Comparison of ENCODE assay signal across 8 cellular contexts in the genomic region with DNA sequence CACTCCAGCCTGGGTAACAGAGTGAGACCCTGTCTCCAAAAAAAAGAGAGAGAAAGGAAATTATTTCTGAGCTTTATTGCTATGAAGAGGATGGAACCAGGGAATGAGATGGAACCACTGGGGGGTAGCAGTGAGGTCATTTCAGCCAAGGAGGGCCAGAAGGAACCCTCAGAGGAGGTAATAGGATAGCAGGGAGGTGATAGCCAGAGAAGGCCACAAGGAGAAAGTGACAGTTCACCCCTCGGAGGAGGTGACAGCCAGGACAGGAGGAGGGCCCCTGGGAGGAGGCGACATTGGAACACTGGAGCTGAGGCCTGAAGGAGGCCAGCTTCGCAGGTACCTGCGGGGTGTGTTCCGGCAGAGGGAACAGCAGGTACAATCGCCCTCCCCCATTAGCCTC. TPM values are rescaled to one million over a fixed set of nuclear protein-coding genes. Genes with fewer than 3 reads are reported as not detected.
DNase-seq lines count a peak whose midpoint lies in the region; ATAC-seq and TF ChIP-seq lines count a peak whose summit lies in the region.

No MANE protein-coding gene starts in this region.

- 42 to 50% (median 45%) methylated on average over 6 of the region's 6 CpGs for WGBS in ovary, 3 donors

- H2AFZ ChIP-seq in PC-9 = 0 out of 2 replicates have a peak overlapping the region, but pooled peaks have one; percentile 71

- no peak for DNase-seq in left ventricle myocardium inferior
- DNase-seq in cardiac septum (ENCODE audit: low spot score) = no peak
- DNase-seq in PC-9 = peak; percentile 28 to 45
- no peak for DNase-seq in effector memory CD4-positive, alpha-beta T cell
- DNase-seq in ovary = no peak
- no peak for DNase-seq in DMS153 (lab: John Stamatoyannopoulos, UW)

- ATAC-seq in HG02885 (IDR thresholded peaks at IDR 0.05; ENCODE audit: poor library complexity, unreplicated experiment) = no peak
- no peak for ATAC-seq in GM19023 (IDR thresholded peaks at IDR 0.05; ENCODE audit: unreplicated experiment)

- TF ChIP-seq EP300 in ovary (IDR thresholded peaks at IDR 0.05) = no peak

- peaks cover 33% of the 10 kb centered on the region for H3K4me1 ChIP-seq in left ventricle myocardium inferior
- peaks cover 29% of the 10 kb centered on the region for H3K4me1 ChIP-seq in PC-9 (replicated peaks; ENCODE audit: insufficient read depth)
- H3K4me1 ChIP-seq in effector memory CD4-positive, alpha-beta T cell (ENCODE audit: control insufficient read depth, insufficient read depth, low read length, poor library complexity, severe bottlenecking) = peaks cover 6% of the 10 kb centered on the region
- peaks cover 6% of the 10 kb centered on the region for H3K4me1 ChIP-seq in ovary (ENCODE audit: insufficient read depth)

- H3K4me3 ChIP-seq in left ventricle myocardium inferior = peak overlapping the region; percentile 84
- peak overlapping the region; percentile 73; the same call in 1 of the 2 replicates for H3K4me3 ChIP-seq in PC-9
- peak overlapping the region; percentile 78 for H3K4me3 ChIP-seq in effector memory CD4-positive, alpha-beta T cell (ENCODE audit: insufficient read depth, low read depth, low read length, poor library complexity, severe bottlenecking)
- peak overlapping the region; percentile 79 for H3K4me3 ChIP-seq in ovary

- peak overlapping the region; percentile 78 for H3K4me2 ChIP-seq in PC-9

- TF ChIP-seq CTCF in left ventricle myocardium inferior (IDR thresholded peaks at IDR 0.05; ENCODE audit: borderline replicate concordance) (peak; percentile 22), PC-9 (conservative IDR thresholded peaks at IDR 0.05) (peak; percentile 44; the same call in 1 of the 2 replicates), ovary (IDR thresholded peaks at IDR 0.05) (no peak)

- no peaks in the 10 kb centered on the region; the same call in 1 of the 2 replicates for H3K79me2 ChIP-seq in PC-9 (ENCODE audit: low read depth)

- H3K9me2 ChIP-seq in PC-9 (ENCODE audit: insufficient read depth) = no peaks in the 10 kb centered on the region

- H3K36me3 ChIP-seq in left ventricle myocardium inferior (peaks cover 2% of the 10 kb centered on the region), PC-9 (ENCODE audit: low read depth) (no peaks in the 10 kb centered on the region), ovary (no peaks in the 10 kb centered on the region)
- H3K36me3 ChIP-seq in effector memory CD4-positive, alpha-beta T cell (ENCODE audit: control insufficient read depth, insufficient read depth, low read length) = peaks cover 8% of the 10 kb centered on the region

- H3K27ac ChIP-seq in left ventricle myocardium inferior (replicated peaks) (peak overlapping the region; percentile 82), PC-9 (no peak overlapping the region), ovary (peak overlapping the region in 1 of 2 donors; percentile 87)
- peak overlapping the region; percentile 72 for H3K27ac ChIP-seq in effector memory CD4-positive, alpha-beta T cell (ENCODE audit: insufficient read depth, low read length, poor library complexity, severe bottlenecking)

- H4K20me1 ChIP-seq in PC-9 (ENCODE audit: insufficient read depth) = no peaks in the 10 kb centered on the region

- CTCF ChIA-PET in PC-9 (lab: Charles Lee) = interaction anchor here (0.5 to 1.3 kb wide), 5 partner anchors 23 to 172 kb away, joined by 3 to 8 read pairs (median 5); no protein-coding TSS in a partner anchor

- no peaks in the 10 kb centered on the region for H3K27me3 ChIP-seq in left ventricle myocardium inferior (ENCODE audit: low read depth)
- H3K27me3 ChIP-seq in PC-9 (ENCODE audit: insufficient read depth, low read depth) = no peaks in the 10 kb centered on the region
- no peaks in the 10 kb centered on the region for H3K27me3 ChIP-seq in effector memory CD4-positive, alpha-beta T cell (replicated peaks; ENCODE audit: control insufficient read depth, insufficient read depth, low read length, poor library complexity, severe bottlenecking)
- H3K27me3 ChIP-seq in ovary = no peaks in the 10 kb centered on the region

- no peaks in the 10 kb centered on the region for H3K9me3 ChIP-seq in left ventricle myocardium inferior (replicated peaks)
- no peaks in the 10 kb centered on the region for H3K9me3 ChIP-seq in PC-9 (ENCODE audit: insufficient read depth, low read depth)
- H3K9me3 ChIP-seq in effector memory CD4-positive, alpha-beta T cell (ENCODE audit: control insufficient read depth, low read length) = no peaks in the 10 kb centered on the region
- H3K9me3 ChIP-seq in ovary = no peaks in the 10 kb centered on the region

- POLR2A ChIA-PET in PC-9 (lab: Charles Lee; ENCODE audit: unreplicated experiment) = interaction anchor here (0.6 to 0.7 kb wide), 2 partner anchors 60 to 147 kb away, joined by 3 to 9 read pairs; partner anchors contain the start of gene MPV17L2

- BruUV-seq in PC-9 (replicated peaks; lab: Mats Ljungman, UMichigan) = no TSS peak

- TF ChIP-seq POLR2A in ovary (IDR thresholded peaks at IDR 0.05) = no peak

- intact Hi-C loops in left ventricle myocardium inferior (cut with micrococcal nuclease) = no loop called here
- intact Hi-C loops in cardiac septum (cut with DNase I) = no loop called here
- intact Hi-C loops in PC-9 (cut with micrococcal nuclease; ENCODE audit: unreplicated experiment) = loop anchor here (5.0 kb wide), 1 partner anchor 147 kb away; the partner anchor contains the start of gene MPV17L2
- intact Hi-C loops in ovary (cut with DNase I) = loop anchor here in 1 of 4 donors (10.0 kb wide), 1 partner anchor 225 kb away; no protein-coding TSS in a partner anchor

- peaks cover 45% of the 10 kb centered on the region for H3F3A ChIP-seq in PC-9 (ENCODE audit: insufficient read depth, low read depth)

RNA-seq across cellular contexts. Expression of gene PGPEP1, which starts 0.7 kb away (rescaled TPM):
- 38.8 TPM for total RNA-seq in left ventricle myocardium inferior
- 45.5 TPM for total RNA-seq in cardiac septum
- 42.0 and 53.6 TPM in 2 replicates for total RNA-seq in PC-9 (2021)
- 10 to 100 TPM in 6 of 7 donors, 1 to 10 TPM in 1; 9.3 to 64.5 (median 50.3) TPM for total RNA-seq in ovary
- 10 to 100 TPM; 13.8 to 16.9 TPM for polyA plus RNA-seq in ovary

RNA-seq across cellular contexts. Expression of gene LSM4, which starts 16.8 kb away (rescaled TPM):
- total RNA-seq in left ventricle myocardium inferior (94.8 TPM), cardiac septum (83.8 TPM), PC-9 (2021) (291 and 323 TPM in 2 replicates), ovary (100 to 1,000 TPM in 1 of 7 donors, 10 to 100 TPM in 6; 45.0 to 121 (median 77.3) TPM)
- polyA plus RNA-seq in ovary = 10 to 100 TPM; 38.3 to 66.0 TPM

RNA-seq across cellular contexts. Expression of gene GDF15, which starts 46.3 kb away (rescaled TPM):
- total RNA-seq in left ventricle myocardium inferior (0.33 TPM), cardiac septum (4.3 TPM), PC-9 (2021) (15.1 and 17.2 TPM in 2 replicates), ovary (10 to 100 TPM in 2 of 7 donors, 1 to 10 TPM in 5; 1.5 to 20.9 (median 3.7) TPM)
- polyA plus RNA-seq in ovary = 1 to 10 TPM in 1 of 2 donors, under 1 TPM in 1; 0.67 to 2.7 TPM

RNA-seq across cellular contexts. Expression of gene LRRC25, which starts 57.7 kb away (rescaled TPM):
- total RNA-seq in left ventricle myocardium inferior (2.4 TPM), cardiac septum (2.5 TPM), PC-9 (2021) (not detected in 2 replicates), ovary (1 to 10 TPM; 1.8 to 9.2 (median 2.4) TPM)
- polyA plus RNA-seq in ovary = 1 to 10 TPM; 1.4 to 3.2 TPM

RNA-seq across cellular contexts. Expression of gene JUND, which starts 58.3 kb away (rescaled TPM):
- total RNA-seq in left ventricle myocardium inferior = 107 TPM
- total RNA-seq in cardiac septum = 140 TPM
- 115 and 150 TPM in 2 replicates for total RNA-seq in PC-9 (2021)
- 1,000 to 10,000 TPM in 2 of 7 donors, 100 to 1,000 TPM in 5; 163 to 1,260 (median 581) TPM for total RNA-seq in ovary
- 100 to 1,000 TPM in 1 of 2 donors, 10 to 100 TPM in 1; 95.2 to 301 TPM for polyA plus RNA-seq in ovary

Comparison
In these comparisons a context has a peak if more than half of its experiments do, and no peak if none do; other contexts are left out.
1. DNase-seq: peak in PC-9 (2 of 2); none in left ventricle myocardium inferior (single experiment), cardiac septum (single experiment), effector memory CD4-positive, alpha-beta T cell (0 of 3), ovary (0 of 5) and DMS153 (single experiment).
2. CTCF ChIP-seq: peak in left ventricle myocardium inferior (single experiment) and PC-9 (single experiment); none in ovary (0 of 3).
3. Peak in every context shown above with its lines, with median percentiles within 50 percentile points of each other: H3K4me3 ChIP-seq.